In genomic region chr7:69599211-69599878, GRCh38 we compare ENCODE assay signal across 8 cellular contexts. TPM values are rescaled to one million over a fixed set of nuclear protein-coding genes. Genes with fewer than 3 reads are reported as not detected.
DNase-seq lines count a peak whose midpoint lies in the region; ATAC-seq and TF ChIP-seq lines count a peak whose summit lies in the region.

No MANE protein-coding gene starts in this region.

- H3K9ac ChIP-seq in SU-DHL-6 (ENCODE audit: low read length): peak overlapping the region; percentile 85

- DNase-seq in natural killer cell: peak; percentile 31
- no peak for DNase-seq in natural killer cell treated with Interleukin-12 subunit alpha and Interleukin-12 subunit beta and Interleukin-15 and Interleukin-18, amount 100 ng/mL, for 72 hours (ENCODE audit: low spot score)
- DNase-seq in foreskin keratinocyte: no peak
- DNase-seq in posterior cingulate gyrus: peak in 6 of 10 donors; percentile 8 to 86 (median 48)
- DNase-seq in kidney glomerular epithelial cell (lab: John Stamatoyannopoulos, UW): no peak
- no peak for DNase-seq in stimulated activated CD4-positive, alpha-beta T cell treated with anti-CD3 and anti-CD28 coated beads, Interleukin-1b, Interleukin-23, amount 100 ng/mL, for 48 hours

- H3K27me3 ChIP-seq in SU-DHL-6 (ENCODE audit: low read length): no peaks in the 10 kb centered on the region
- H3K27me3 ChIP-seq in foreskin keratinocyte: peaks cover 68% of the 10 kb centered on the region

- H3K4me1 ChIP-seq in foreskin keratinocyte: no peaks in the 10 kb centered on the region

- H2AFZ ChIP-seq in SU-DHL-6 (ENCODE audit: low read depth, low read length, severe bottlenecking): peak overlapping the region; percentile 77

- peaks cover 5 to 14% of the 10 kb centered on the region in 2 donors for H3K4me1 Mint-ChIP-seq in natural killer cell
- peaks cover 7 to 14% of the 10 kb centered on the region in 2 donors for H3K4me1 Mint-ChIP-seq in natural killer cell treated with Interleukin-12 subunit alpha and Interleukin-12 subunit beta and Interleukin-15 and Interleukin-18, amount 100 ng/mL, for 72 hours (ENCODE audit: low read depth in 2 of 2)

- ATAC-seq in natural killer cell (peak in 1 of 3 donors; percentile 4), foreskin keratinocyte (peak; percentile 5), HG02610 (IDR thresholded peaks at IDR 0.05; ENCODE audit: unreplicated experiment) (no peak)
- no peak for ATAC-seq in natural killer cell treated with Interleukin-12 subunit alpha and Interleukin-12 subunit beta and Interleukin-15 and Interleukin-18, amount 100 ng/mL, for 72 hours

- peaks cover 35% of the 10 kb centered on the region for H3F3A ChIP-seq in SU-DHL-6 (ENCODE audit: insufficient read depth)

- no peaks in the 10 kb centered on the region for H3K9me3 ChIP-seq in SU-DHL-6 (ENCODE audit: insufficient read depth, low read length)

- H3K27me3 Mint-ChIP-seq in natural killer cell (ENCODE audit: low read depth in 2 of 2): peaks cover 0 to 3% of the 10 kb centered on the region in 2 donors
- peaks cover 0 to 3% of the 10 kb centered on the region in 2 donors for H3K27me3 Mint-ChIP-seq in natural killer cell treated with Interleukin-12 subunit alpha and Interleukin-12 subunit beta and Interleukin-15 and Interleukin-18, amount 100 ng/mL, for 72 hours

- no peak overlapping the region for H3K27ac ChIP-seq in SU-DHL-6 (ENCODE audit: low read depth, low read length)
- H3K27ac ChIP-seq in foreskin keratinocyte: no peak overlapping the region

- H4K20me1 ChIP-seq in SU-DHL-6 (ENCODE audit: low read depth, low read length): peaks cover 27% of the 10 kb centered on the region

- peak overlapping the region; percentile 82 for H3K4me2 ChIP-seq in SU-DHL-6 (ENCODE audit: low read depth, low read length, poor library complexity, severe bottlenecking)

- H3K79me2 ChIP-seq in SU-DHL-6 (ENCODE audit: insufficient read depth, low read length): peaks cover 48% of the 10 kb centered on the region

- no peaks in the 10 kb centered on the region for H3K36me3 Mint-ChIP-seq in natural killer cell
- H3K36me3 Mint-ChIP-seq in natural killer cell treated with Interleukin-12 subunit alpha and Interleukin-12 subunit beta and Interleukin-15 and Interleukin-18, amount 100 ng/mL, for 72 hours: no peaks in the 10 kb centered on the region

- peak overlapping the region; percentile 96 for H3K4me3 ChIP-seq in SU-DHL-6 (ENCODE audit: insufficient read depth, low read length, poor library complexity, severe bottlenecking)

- H3K27ac Mint-ChIP-seq in natural killer cell: peak overlapping the region in 1 of 2 donors; percentile 59
- H3K27ac Mint-ChIP-seq in natural killer cell treated with Interleukin-12 subunit alpha and Interleukin-12 subunit beta and Interleukin-15 and Interleukin-18, amount 100 ng/mL, for 72 hours: peak overlapping the region in 1 of 2 donors; percentile 65

- no peaks in the 10 kb centered on the region for H3K9me3 Mint-ChIP-seq in natural killer cell
- no peaks in the 10 kb centered on the region for H3K9me3 Mint-ChIP-seq in natural killer cell treated with Interleukin-12 subunit alpha and Interleukin-12 subunit beta and Interleukin-15 and Interleukin-18, amount 100 ng/mL, for 72 hours

- TF ChIP-seq CTCF in natural killer cell (IDR thresholded peaks at IDR 0.05) (no peak), SU-DHL-6 (IDR thresholded peaks at IDR 0.05; ENCODE audit: insufficient read depth, low read length, poor library complexity, severe bottlenecking) (no peak), foreskin keratinocyte (conservative IDR thresholded peaks at IDR 0.05) (no peak)

- H3K4me3 Mint-ChIP-seq in natural killer cell: peak overlapping the region; percentile 95
- no peak overlapping the region for H3K4me3 Mint-ChIP-seq in natural killer cell treated with Interleukin-12 subunit alpha and Interleukin-12 subunit beta and Interleukin-15 and Interleukin-18, amount 100 ng/mL, for 72 hours

- intact Hi-C loops in natural killer cell (cut with micrococcal nuclease) (loop anchor here (5.0 to 10.0 kb wide), 2 partner anchors 78 to 225 kb away; no protein-coding TSS in a partner anchor), posterior cingulate gyrus (cut with DNase I) (loop anchor here (5.0 kb wide), 2 partner anchors 77 to 213 kb away; no protein-coding TSS in a partner anchor)

- H3K9me2 ChIP-seq in SU-DHL-6 (replicated peaks; ENCODE audit: insufficient read depth, low read length): no peaks in the 10 kb centered on the region

- no peaks in the 10 kb centered on the region for H3K36me3 ChIP-seq in SU-DHL-6 (ENCODE audit: low read length)

RNA-seq across cellular contexts. Expression of gene AUTS2, which starts 1.1 kb away (rescaled TPM):
- 100 to 1,000 TPM; 147 to 197 (median 155) TPM for total RNA-seq in natural killer cell
- 10 to 100 TPM; 14.3 to 43.0 TPM for total RNA-seq in natural killer cell treated with Interleukin-12 subunit alpha and Interleukin-12 subunit beta and Interleukin-15 and Interleukin-18, amount 100 ng/mL, for 72 hours
- total RNA-seq in foreskin keratinocyte: 7.4 and 9.8 TPM in 2 replicates
- polyA plus RNA-seq in foreskin keratinocyte: 1.7 and 2.8 TPM in 2 replicates

Comparison
In these comparisons a context has a peak if more than half of its experiments do, and no peak if none do; other contexts are left out.
1. DNase-seq: peak in natural killer cell (single experiment) and posterior cingulate gyrus (6 of 10); none in natural killer cell treated with Interleukin-12 subunit alpha and Interleukin-12 subunit beta and Interleukin-15 and Interleukin-18, amount 100 ng/mL, for 72 hours (single experiment), foreskin keratinocyte (0 of 2), kidney glomerular epithelial cell (single experiment) and stimulated activated CD4-positive, alpha-beta T cell treated with anti-CD3 and anti-CD28 coated beads, Interleukin-1b, Interleukin-23, amount 100 ng/mL, for 48 hours (single experiment).